In genomic region chr10:73992899-73993788, GRCh38 we compare ENCODE assay signal across 1 cellular context.
TF ChIP-seq lines count a peak whose summit lies in the region.

No MANE protein-coding gene starts in this region.

TF ChIP-seq in endothelial cell of umbilical vein, 7 proteins besides CTCF, POLR2A, EP300 and RAD21:
- TF ChIP-seq POLR2AphosphoS5 (IDR thresholded peaks at IDR 0.05; ENCODE audit: insufficient read depth, low read depth, low read length), result peak; percentile 44
- peak; percentile 34 for TF ChIP-seq FOS (IDR thresholded peaks at IDR 0.05; ENCODE audit: borderline replicate concordance, insufficient read depth, low read length)
- TF ChIP-seq MYC (IDR thresholded peaks at IDR 0.05; ENCODE audit: low read depth, low read length), result no peak
- peak; percentile 83 for TF ChIP-seq GATA2 (IDR thresholded peaks at IDR 0.05; ENCODE audit: insufficient read depth, insufficient read length, low read depth, low read length)
TF ChIP-seq in endothelial cell of umbilical vein: peak in this region for 3.
